Comparison of ENCODE assay signal across 8 cellular contexts in the genomic region with DNA sequence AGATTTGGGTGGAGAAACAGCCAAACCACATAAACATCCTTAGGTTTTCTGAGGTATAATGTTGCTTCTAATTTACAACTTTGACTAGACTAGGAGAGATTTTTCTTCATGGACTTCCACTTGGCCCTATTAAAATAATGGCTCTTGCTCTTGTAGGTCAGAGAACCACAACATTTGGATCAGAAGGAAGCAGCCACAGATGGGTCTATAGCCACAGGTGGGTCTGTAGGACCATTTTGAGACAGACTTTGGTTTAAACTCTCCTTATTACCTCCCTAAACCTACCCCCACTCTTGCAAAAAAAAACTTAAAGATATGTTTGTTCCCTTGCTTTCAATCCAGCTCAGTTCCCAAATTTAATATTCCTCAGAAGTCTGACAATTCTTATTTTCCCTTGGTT.
"Had no signal": no experiment of that assay in that cellular context is flagged by ENCODE, and none has a peak within 500 bp of the region (broad histone marks: within the 10 kb centered on the region; RNA-seq: fewer than 3 reads in every experiment).

No MANE protein-coding gene starts in this region.

- ATAC-seq: K562 had no signal

- H3K27ac ChIP-seq: GM23248 had no signal

- H3K9ac ChIP-seq: GM23248 had no signal

- H3K4me3 ChIP-seq: GM23248, K562 had no signal

- DNase-seq: GM23248, GOT3, H7, HCEC 1CT, HFFc6, IMR-90, KG1 had no signal
